ENCODE assay signal across 7 cellular contexts in genomic region chr7:130141161-130141857, GRCh38.
A peak's percentile ranks its signal among the peaks of the same experiment; 100 is the strongest.
DNase-seq lines count a peak whose midpoint lies in the region; ATAC-seq and TF ChIP-seq lines count a peak whose summit lies in the region.

No MANE protein-coding gene starts in this region.

- H2BK5ac ChIP-seq in neuronal stem cell (ENCODE audit: low read length) = peak overlapping the region; percentile 62

- H2BK120ac ChIP-seq in neuronal stem cell (ENCODE audit: low read depth, low read length) = peak overlapping the region; percentile 92

- H3K36me3 Mint-ChIP-seq in activated naive CD8-positive, alpha-beta T cell treated with anti-CD3 and anti-CD28 coated beads for 36 hours = peaks cover 7% of the 10 kb centered on the region
- peaks cover 12% of the 10 kb centered on the region for H3K36me3 Mint-ChIP-seq in type B pancreatic cell

- H3K14ac ChIP-seq in neuronal stem cell (ENCODE audit: low read length) = peak overlapping the region; percentile 73

- peak overlapping the region; percentile 70 for H3K4me2 ChIP-seq in neuronal stem cell (ENCODE audit: insufficient read depth, low read length, poor library complexity, severe bottlenecking)

- peak overlapping the region; percentile 17 for H3K27ac Mint-ChIP-seq in activated naive CD8-positive, alpha-beta T cell treated with anti-CD3 and anti-CD28 coated beads for 36 hours
- peak overlapping the region; percentile 91 for H3K27ac Mint-ChIP-seq in type B pancreatic cell

- H3K4ac ChIP-seq in neuronal stem cell (ENCODE audit: low read length) = peak overlapping the region; percentile 95

- peak overlapping the region; percentile 95 for H2AK5ac ChIP-seq in neuronal stem cell (ENCODE audit: low read depth, low read length)

- H3K18ac ChIP-seq in neuronal stem cell (ENCODE audit: low read length) = peak overlapping the region; percentile 99

- peak overlapping the region; percentile 19 for H4K8ac ChIP-seq in neuronal stem cell (ENCODE audit: low read depth, low read length)

- H2AFZ ChIP-seq in neuronal stem cell (ENCODE audit: low read length) = peak overlapping the region; percentile 78

- H3K23ac ChIP-seq in neuronal stem cell (ENCODE audit: low read depth, low read length, poor library complexity) = peak overlapping the region; percentile 92

- peaks cover 7% of the 10 kb centered on the region for H3K4me1 Mint-ChIP-seq in activated naive CD8-positive, alpha-beta T cell treated with anti-CD3 and anti-CD28 coated beads for 36 hours
- H3K4me1 Mint-ChIP-seq in type B pancreatic cell (ENCODE audit: unreplicated experiment) = peaks cover 48% of the 10 kb centered on the region

- H4K91ac ChIP-seq in neuronal stem cell (ENCODE audit: low read depth, low read length, poor library complexity) = peak overlapping the region; percentile 99

- H2BK15ac ChIP-seq in neuronal stem cell (ENCODE audit: low read length) = peak overlapping the region; percentile 91

- H3K27me3 Mint-ChIP-seq in activated naive CD8-positive, alpha-beta T cell treated with anti-CD3 and anti-CD28 coated beads for 36 hours = no peaks in the 10 kb centered on the region
- no peaks in the 10 kb centered on the region for H3K27me3 Mint-ChIP-seq in type B pancreatic cell

- DNase-seq in NCI-H1417 (lab: John Stamatoyannopoulos, UW) (peak; percentile 76 to 90 (median 79)), Right ventricle myocardium superior (peak; percentile 65), neuronal stem cell (ENCODE audit: low spot score) (peak; percentile 82), type B pancreatic cell (ENCODE audit: extremely low spot score, unreplicated experiment) (peak; percentile 86), SW 1271 (lab: John Stamatoyannopoulos, UW) (no peak)
- DNase-seq in activated naive CD8-positive, alpha-beta T cell treated with anti-CD3 and anti-CD28 coated beads for 36 hours = peak; percentile 35

- H3K36me3 ChIP-seq in neuronal stem cell (replicated peaks in 1 of 2; ENCODE audit: control insufficient read depth in 2 of 2, insufficient read depth in 2 of 2, low read length in 2 of 2) = peaks cover 0 to 33% of the 10 kb centered on the region in 2 donors

- H3K27me3 ChIP-seq in neuronal stem cell (ENCODE audit: control insufficient read depth in 3 of 3, insufficient read depth in 3 of 3, low read depth in 1 of 3, low read length in 3 of 3) = no peaks in the 10 kb centered on the region

- H3K9me3 ChIP-seq in neuronal stem cell (replicated peaks in 1 of 2; ENCODE audit: control insufficient read depth in 2 of 2, insufficient read depth in 1 of 2, low read depth in 1 of 2, low read length in 2 of 2) = no peaks in the 10 kb centered on the region

- no peak overlapping the region for H2BK12ac ChIP-seq in neuronal stem cell (ENCODE audit: low read length)

- intact Hi-C loops in Right ventricle myocardium superior (cut with DNase I) = no loop called here

- peaks cover 9 to 27% of the 10 kb centered on the region in 2 donors for H3K4me1 ChIP-seq in neuronal stem cell (ENCODE audit: control insufficient read depth in 2 of 2, insufficient read depth in 1 of 2, low read depth in 1 of 2, low read length in 2 of 2)

- peak overlapping the region; percentile 81 for H3K9ac ChIP-seq in neuronal stem cell (ENCODE audit: low read depth, low read length, poor library complexity)

- H3K9me3 Mint-ChIP-seq in activated naive CD8-positive, alpha-beta T cell treated with anti-CD3 and anti-CD28 coated beads for 36 hours = no peaks in the 10 kb centered on the region
- H3K9me3 Mint-ChIP-seq in type B pancreatic cell = no peaks in the 10 kb centered on the region

- no peaks in the 10 kb centered on the region for H3K79me1 ChIP-seq in neuronal stem cell (ENCODE audit: low read depth, low read length)

- no peak for TF ChIP-seq CTCF in type B pancreatic cell (conservative IDR thresholded peaks at IDR 0.05)

- peak; percentile 61 for ATAC-seq in GM19023 (IDR thresholded peaks at IDR 0.05; ENCODE audit: unreplicated experiment)
- ATAC-seq in Right ventricle myocardium superior (ENCODE audit: poor library complexity) = peak; percentile 92

- H3K27ac ChIP-seq in neuronal stem cell (replicated peaks; ENCODE audit: low read length) = peak overlapping the region; percentile 89

- H3K4me3 ChIP-seq in neuronal stem cell (ENCODE audit: low read length in 2 of 2) = peak overlapping the region in 1 of 2 donors; percentile 36

- WGBS in neuronal stem cell (ENCODE audit: extremely low coverage in 2 of 2, insufficient read length in 2 of 2, insufficient replicate concordance in 1 of 2), 2 donors = no CpG with 5 or more reads among the region's 39 CpGs

- H3K4me3 Mint-ChIP-seq in activated naive CD8-positive, alpha-beta T cell treated with anti-CD3 and anti-CD28 coated beads for 36 hours = peak overlapping the region; percentile 64
- H3K4me3 Mint-ChIP-seq in type B pancreatic cell = peak overlapping the region; percentile 86

Comparison
In these comparisons a context has a peak if more than half of its experiments do, and no peak if none do; other contexts are left out.
1. DNase-seq: peak in NCI-H1417 (3 of 3), activated naive CD8-positive, alpha-beta T cell treated with anti-CD3 and anti-CD28 coated beads for 36 hours (single experiment), Right ventricle myocardium superior (single experiment), neuronal stem cell (single experiment) and type B pancreatic cell (single experiment); none in SW 1271 (0 of 2).